Comparison of ENCODE assay signal across 1 cellular context in genomic region chr7:128425851-128426250, GRCh38.
TF ChIP-seq lines count a peak whose summit lies in the region.

No MANE protein-coding gene starts in this region.

TF ChIP-seq in K562, 482 proteins besides CTCF, POLR2A, EP300 and RAD21 (continued from another document and continues in another):
- TF ChIP-seq, protein P1, sequence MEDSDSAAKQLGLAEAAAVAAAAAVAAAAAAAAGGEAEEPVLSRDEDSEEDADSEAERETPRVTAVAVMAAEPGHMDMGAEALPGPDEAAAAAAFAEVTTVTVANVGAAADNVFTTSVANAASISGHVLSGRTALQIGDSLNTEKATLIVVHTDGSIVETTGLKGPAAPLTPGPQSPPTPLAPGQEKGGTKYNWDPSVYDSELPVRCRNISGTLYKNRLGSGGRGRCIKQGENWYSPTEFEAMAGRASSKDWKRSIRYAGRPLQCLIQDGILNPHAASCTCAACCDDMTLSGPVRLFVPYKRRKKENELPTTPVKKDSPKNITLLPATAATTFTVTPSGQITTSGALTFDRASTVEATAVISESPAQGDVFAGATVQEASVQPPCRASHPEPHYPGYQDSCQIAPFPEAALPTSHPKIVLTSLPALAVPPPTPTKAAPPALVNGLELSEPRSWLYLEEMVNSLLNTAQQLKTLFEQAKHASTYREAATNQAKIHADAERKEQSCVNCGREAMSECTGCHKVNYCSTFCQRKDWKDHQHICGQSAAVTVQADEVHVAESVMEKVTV (CRISPR knock-in tag; IDR thresholded peaks at IDR 0.05): peak; percentile 98
- TF ChIP-seq, protein P2, sequence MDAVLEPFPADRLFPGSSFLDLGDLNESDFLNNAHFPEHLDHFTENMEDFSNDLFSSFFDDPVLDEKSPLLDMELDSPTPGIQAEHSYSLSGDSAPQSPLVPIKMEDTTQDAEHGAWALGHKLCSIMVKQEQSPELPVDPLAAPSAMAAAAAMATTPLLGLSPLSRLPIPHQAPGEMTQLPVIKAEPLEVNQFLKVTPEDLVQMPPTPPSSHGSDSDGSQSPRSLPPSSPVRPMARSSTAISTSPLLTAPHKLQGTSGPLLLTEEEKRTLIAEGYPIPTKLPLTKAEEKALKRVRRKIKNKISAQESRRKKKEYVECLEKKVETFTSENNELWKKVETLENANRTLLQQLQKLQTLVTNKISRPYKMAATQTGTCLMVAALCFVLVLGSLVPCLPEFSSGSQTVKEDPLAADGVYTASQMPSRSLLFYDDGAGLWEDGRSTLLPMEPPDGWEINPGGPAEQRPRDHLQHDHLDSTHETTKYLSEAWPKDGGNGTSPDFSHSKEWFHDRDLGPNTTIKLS (IDR thresholded peaks at IDR 0.05; ENCODE audit: borderline replicate concordance, low read depth): no peak
- TF ChIP-seq HNRNPUL1 (IDR thresholded peaks at IDR 0.05; ENCODE audit: low read length) (0 out of 2 replicates have a peak, but pooled peaks have one; percentile 28), CBX1 (IDR thresholded peaks at IDR 0.05; ENCODE audit: low read depth) (no peak), CC2D1A (IDR thresholded peaks at IDR 0.05) (peak; percentile 84), ZNF133 (CRISPR knock-in tag; IDR thresholded peaks at IDR 0.05) (0 out of 2 replicates have a peak, but pooled peaks have one; percentile 8), RB1 (IDR thresholded peaks at IDR 0.05; ENCODE audit: low read depth) (peak; percentile 71; the same call in 1 of the 2 replicates), ELK1 (CRISPR knock-in tag; IDR thresholded peaks at IDR 0.05) (no peak), RCOR1 (IDR thresholded peaks at IDR 0.05; ENCODE audit: borderline replicate concordance in 1 of 2, low read depth in 2 of 2, low read length in 2 of 2) (no peak), FOXJ2 (tag; IDR thresholded peaks at IDR 0.05) (no peak), HCFC1 (IDR thresholded peaks at IDR 0.05; ENCODE audit: low read depth, low read length) (peak; percentile 37), SMC3 (conservative IDR thresholded peaks at IDR 0.05; ENCODE audit: insufficient read depth, low read depth, low read length) (peak; percentile 96), NR2C2 (CRISPR knock-in tag; IDR thresholded peaks at IDR 0.05) (0 out of 2 replicates have a peak, but pooled peaks have one; percentile 37), NR2C2 (tag; IDR thresholded peaks at IDR 0.05) (no peak), MEIS2 (IDR thresholded peaks at IDR 0.05; ENCODE audit: partially characterized antibody) (no peak), HDAC1 (IDR thresholded peaks at IDR 0.05) (no peak), ARID2 (IDR thresholded peaks at IDR 0.05) (peak; percentile 96), CBX8 (IDR thresholded peaks at IDR 0.05; ENCODE audit: borderline replicate concordance, extremely low read depth, low read depth, low read length, poor library complexity, severe bottlenecking) (no peak), L3MBTL2 (IDR thresholded peaks at IDR 0.05) (peak; percentile 40; the same call in 1 of the 2 replicates), ATF7 (IDR thresholded peaks at IDR 0.05) (0 out of 2 replicates have a peak, but pooled peaks have one; percentile 22), FOXA1 (IDR thresholded peaks at IDR 0.05; ENCODE audit: borderline replicate concordance) (no peak), YY1 (IDR thresholded peaks at IDR 0.05; ENCODE audit: borderline replicate concordance in 1 of 3, control insufficient read depth in 1 of 3, extremely low read depth in 1 of 3, insufficient read depth in 3 of 3, insufficient read length in 1 of 3, insufficient replicate concordance in 2 of 3, low read depth in 1 of 3, low read length in 2 of 3) (peak in 2 of 3 experiments; percentile 29 to 42), ZNF24 (IDR thresholded peaks at IDR 0.05) (no peak; the same call in 1 of the 2 replicates), ZNF174 (CRISPR knock-in tag; IDR thresholded peaks at IDR 0.05) (0 out of 2 replicates have a peak, but pooled peaks have one; percentile 5), ZNF586 (CRISPR knock-in tag; conservative IDR thresholded peaks at IDR 0.05) (no peak), ZNF197 (CRISPR knock-in tag; IDR thresholded peaks at IDR 0.05; ENCODE audit: low read depth) (no peak), JUND (IDR thresholded peaks at IDR 0.05; ENCODE audit: borderline replicate concordance, low read depth, low read length) (peak; percentile 65; the same call in 1 of the 2 replicates), JUND (tag; IDR thresholded peaks at IDR 0.05; ENCODE audit: borderline replicate concordance, low read depth, low read length) (no peak; the same call in 1 of the 3 replicates), GTF2A2 (tag; IDR thresholded peaks at IDR 0.05) (no peak), CREM (IDR thresholded peaks at IDR 0.05; ENCODE audit: low read depth) (peak; percentile 38; the same call in 1 of the 2 replicates), NBN (IDR thresholded peaks at IDR 0.05; ENCODE audit: low read depth) (0 out of 2 replicates have a peak, but pooled peaks have one; percentile 39), MAZ (CRISPR knock-in tag; conservative IDR thresholded peaks at IDR 0.05 in 1 of 2, IDR thresholded peaks at IDR 0.05 in 1 of 2) (peak; percentile 43 to 72; a peak in 2 of 4 replicates), TOE1 (IDR thresholded peaks at IDR 0.05; ENCODE audit: borderline replicate concordance) (no peak), TOE1 (CRISPR knock-in tag; IDR thresholded peaks at IDR 0.05; ENCODE audit: borderline replicate concordance, low read depth) (no peak)
- TF ChIP-seq, protein P3, sequence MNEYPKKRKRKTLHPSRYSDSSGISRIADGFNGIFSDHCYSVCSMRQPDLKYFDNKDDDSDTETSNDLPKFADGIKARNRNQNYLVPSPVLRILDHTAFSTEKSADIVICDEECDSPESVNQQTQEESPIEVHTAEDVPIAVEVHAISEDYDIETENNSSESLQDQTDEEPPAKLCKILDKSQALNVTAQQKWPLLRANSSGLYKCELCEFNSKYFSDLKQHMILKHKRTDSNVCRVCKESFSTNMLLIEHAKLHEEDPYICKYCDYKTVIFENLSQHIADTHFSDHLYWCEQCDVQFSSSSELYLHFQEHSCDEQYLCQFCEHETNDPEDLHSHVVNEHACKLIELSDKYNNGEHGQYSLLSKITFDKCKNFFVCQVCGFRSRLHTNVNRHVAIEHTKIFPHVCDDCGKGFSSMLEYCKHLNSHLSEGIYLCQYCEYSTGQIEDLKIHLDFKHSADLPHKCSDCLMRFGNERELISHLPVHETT (CRISPR knock-in tag; conservative IDR thresholded peaks at IDR 0.05 in 1 of 2, IDR thresholded peaks at IDR 0.05 in 1 of 2): no peak
- TF ChIP-seq, protein P4, sequence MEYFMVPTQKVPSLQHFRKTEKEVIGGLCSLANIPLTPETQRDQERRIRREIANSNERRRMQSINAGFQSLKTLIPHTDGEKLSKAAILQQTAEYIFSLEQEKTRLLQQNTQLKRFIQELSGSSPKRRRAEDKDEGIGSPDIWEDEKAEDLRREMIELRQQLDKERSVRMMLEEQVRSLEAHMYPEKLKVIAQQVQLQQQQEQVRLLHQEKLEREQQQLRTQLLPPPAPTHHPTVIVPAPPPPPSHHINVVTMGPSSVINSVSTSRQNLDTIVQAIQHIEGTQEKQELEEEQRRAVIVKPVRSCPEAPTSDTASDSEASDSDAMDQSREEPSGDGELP (CRISPR knock-in tag; IDR thresholded peaks at IDR 0.05; ENCODE audit: borderline replicate concordance): peak; percentile 46; the same call in 1 of the 2 replicates
- TF ChIP-seq, protein P5, sequence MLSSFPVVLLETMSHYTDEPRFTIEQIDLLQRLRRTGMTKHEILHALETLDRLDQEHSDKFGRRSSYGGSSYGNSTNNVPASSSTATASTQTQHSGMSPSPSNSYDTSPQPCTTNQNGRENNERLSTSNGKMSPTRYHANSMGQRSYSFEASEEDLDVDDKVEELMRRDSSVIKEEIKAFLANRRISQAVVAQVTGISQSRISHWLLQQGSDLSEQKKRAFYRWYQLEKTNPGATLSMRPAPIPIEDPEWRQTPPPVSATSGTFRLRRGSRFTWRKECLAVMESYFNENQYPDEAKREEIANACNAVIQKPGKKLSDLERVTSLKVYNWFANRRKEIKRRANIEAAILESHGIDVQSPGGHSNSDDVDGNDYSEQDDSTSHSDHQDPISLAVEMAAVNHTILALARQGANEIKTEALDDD (IDR thresholded peaks at IDR 0.05): no peak
- TF ChIP-seq, protein P6, sequence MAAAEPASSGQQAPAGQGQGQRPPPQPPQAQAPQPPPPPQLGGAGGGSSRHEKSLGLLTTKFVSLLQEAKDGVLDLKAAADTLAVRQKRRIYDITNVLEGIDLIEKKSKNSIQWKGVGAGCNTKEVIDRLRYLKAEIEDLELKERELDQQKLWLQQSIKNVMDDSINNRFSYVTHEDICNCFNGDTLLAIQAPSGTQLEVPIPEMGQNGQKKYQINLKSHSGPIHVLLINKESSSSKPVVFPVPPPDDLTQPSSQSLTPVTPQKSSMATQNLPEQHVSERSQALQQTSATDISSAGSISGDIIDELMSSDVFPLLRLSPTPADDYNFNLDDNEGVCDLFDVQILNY (CRISPR knock-in tag; IDR thresholded peaks at IDR 0.05): peak; percentile 78; the same call in 1 of the 2 replicates
- TF ChIP-seq, protein P7, sequence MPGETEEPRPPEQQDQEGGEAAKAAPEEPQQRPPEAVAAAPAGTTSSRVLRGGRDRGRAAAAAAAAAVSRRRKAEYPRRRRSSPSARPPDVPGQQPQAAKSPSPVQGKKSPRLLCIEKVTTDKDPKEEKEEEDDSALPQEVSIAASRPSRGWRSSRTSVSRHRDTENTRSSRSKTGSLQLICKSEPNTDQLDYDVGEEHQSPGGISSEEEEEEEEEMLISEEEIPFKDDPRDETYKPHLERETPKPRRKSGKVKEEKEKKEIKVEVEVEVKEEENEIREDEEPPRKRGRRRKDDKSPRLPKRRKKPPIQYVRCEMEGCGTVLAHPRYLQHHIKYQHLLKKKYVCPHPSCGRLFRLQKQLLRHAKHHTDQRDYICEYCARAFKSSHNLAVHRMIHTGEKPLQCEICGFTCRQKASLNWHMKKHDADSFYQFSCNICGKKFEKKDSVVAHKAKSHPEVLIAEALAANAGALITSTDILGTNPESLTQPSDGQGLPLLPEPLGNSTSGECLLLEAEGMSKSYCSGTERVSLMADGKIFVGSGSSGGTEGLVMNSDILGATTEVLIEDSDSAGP (CRISPR knock-in tag; IDR thresholded peaks at IDR 0.05): peak; percentile 49; the same call in 1 of the 2 replicates
- TF ChIP-seq, protein P8, sequence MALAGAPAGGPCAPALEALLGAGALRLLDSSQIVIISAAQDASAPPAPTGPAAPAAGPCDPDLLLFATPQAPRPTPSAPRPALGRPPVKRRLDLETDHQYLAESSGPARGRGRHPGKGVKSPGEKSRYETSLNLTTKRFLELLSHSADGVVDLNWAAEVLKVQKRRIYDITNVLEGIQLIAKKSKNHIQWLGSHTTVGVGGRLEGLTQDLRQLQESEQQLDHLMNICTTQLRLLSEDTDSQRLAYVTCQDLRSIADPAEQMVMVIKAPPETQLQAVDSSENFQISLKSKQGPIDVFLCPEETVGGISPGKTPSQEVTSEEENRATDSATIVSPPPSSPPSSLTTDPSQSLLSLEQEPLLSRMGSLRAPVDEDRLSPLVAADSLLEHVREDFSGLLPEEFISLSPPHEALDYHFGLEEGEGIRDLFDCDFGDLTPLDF (CRISPR knock-in tag; IDR thresholded peaks at IDR 0.05): peak; percentile 29; the same call in 1 of the 2 replicates
- TF ChIP-seq, protein P9, sequence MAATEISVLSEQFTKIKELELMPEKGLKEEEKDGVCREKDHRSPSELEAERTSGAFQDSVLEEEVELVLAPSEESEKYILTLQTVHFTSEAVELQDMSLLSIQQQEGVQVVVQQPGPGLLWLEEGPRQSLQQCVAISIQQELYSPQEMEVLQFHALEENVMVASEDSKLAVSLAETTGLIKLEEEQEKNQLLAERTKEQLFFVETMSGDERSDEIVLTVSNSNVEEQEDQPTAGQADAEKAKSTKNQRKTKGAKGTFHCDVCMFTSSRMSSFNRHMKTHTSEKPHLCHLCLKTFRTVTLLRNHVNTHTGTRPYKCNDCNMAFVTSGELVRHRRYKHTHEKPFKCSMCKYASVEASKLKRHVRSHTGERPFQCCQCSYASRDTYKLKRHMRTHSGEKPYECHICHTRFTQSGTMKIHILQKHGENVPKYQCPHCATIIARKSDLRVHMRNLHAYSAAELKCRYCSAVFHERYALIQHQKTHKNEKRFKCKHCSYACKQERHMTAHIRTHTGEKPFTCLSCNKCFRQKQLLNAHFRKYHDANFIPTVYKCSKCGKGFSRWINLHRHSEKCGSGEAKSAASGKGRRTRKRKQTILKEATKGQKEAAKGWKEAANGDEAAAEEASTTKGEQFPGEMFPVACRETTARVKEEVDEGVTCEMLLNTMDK (IDR thresholded peaks at IDR 0.05; ENCODE audit: borderline replicate concordance, insufficient read depth, low read depth, low read length, poor library complexity, severe bottlenecking): peak; percentile 46
